Comparison of ENCODE assay signal across 32 cellular contexts in genomic region chr5:155738616-155739015, GRCh38.
"Had no signal": no experiment of that assay in that cellular context is flagged by ENCODE, and none has a peak within 500 bp of the region (broad histone marks: within the 10 kb centered on the region; RNA-seq: fewer than 3 reads in every experiment).

No MANE protein-coding gene starts in this region.

- H3K27me3 Mint-ChIP-seq: stimulated activated memory B cell treated with anti-CD40 and anti-IgM and Interleukin-4, amounts not matched to agents 10 μg/mL and 1 μg/mL and 100 μg/mL, for 72 hours; stimulated activated naive CD8-positive, alpha-beta T cell treated with anti-CD3 and anti-CD28 coated beads, Interleukin-15, amount 100 ng/mL, for 72 hours had no signal

- DNase-seq: naive B cell; natural killer cell; nucleus accumbens; pancreas; posterior cingulate gyrus; psoas muscle; right cardiac atrium; right lobe of liver; sigmoid colon; spleen; stimulated activated CD4-positive, alpha-beta T cell treated with anti-CD3 and anti-CD28 coated beads, Interleukin-12 subunit alpha, Interleukin-12 subunit beta, amount 100 ng/mL, for 4 hours; stimulated activated CD4-positive, alpha-beta T cell treated with anti-CD3 and anti-CD28 coated beads, Interleukin-1b, Interleukin-23, amount 100 ng/mL, for 48 hours; stimulated activated CD4-positive, alpha-beta T cell treated with anti-CD3 and anti-CD28 coated beads, Interleukin-4, amount 100 ng/mL, for 1 hour; stimulated activated CD4-positive, alpha-beta T cell treated with anti-CD3 and anti-CD28 coated beads, Interleukin-4, amount 100 ng/mL, for 4 hours; stimulated activated CD8-positive, alpha-beta memory T cell treated with anti-CD3 and anti-CD28 coated beads, Interleukin-4, amount 100 ng/mL, for 48 hours; stimulated activated naive CD4-positive, alpha-beta T cell; stimulated activated naive CD8-positive, alpha-beta T cell treated with anti-CD3 and anti-CD28 coated beads, Interleukin-15, amount 100 ng/mL, for 72 hours; stimulated activated naive CD8-positive, alpha-beta T cell treated with anti-CD3 and anti-CD28 coated beads, Interleukin-15, Interleukin-2, amounts not matched to agents 100 U/mL and 50 U/mL, for 24 hours; substantia nigra; testis; tibial artery; transverse colon; upper lobe of right lung; uterus had no signal

- FAIRE-seq: pancreas had no signal

- H3K27ac Mint-ChIP-seq: naive B cell; natural killer cell; nephron; progenitor cell of endocrine pancreas; stimulated activated memory B cell treated with anti-CD40 and anti-IgM and Interleukin-4, amounts not matched to agents 10 μg/mL and 1 μg/mL and 100 μg/mL, for 72 hours; stimulated activated naive CD8-positive, alpha-beta T cell treated with anti-CD3 and anti-CD28 coated beads, Interleukin-15, amount 100 ng/mL, for 72 hours; type B pancreatic cell had no signal

- H3K4me3 Mint-ChIP-seq: naive B cell; natural killer cell; nephron; neural crest cell; stimulated activated memory B cell treated with anti-CD40 and anti-IgM and Interleukin-4, amounts not matched to agents 10 μg/mL and 1 μg/mL and 100 μg/mL, for 72 hours; stimulated activated naive CD8-positive, alpha-beta T cell treated with anti-CD3 and anti-CD28 coated beads, Interleukin-15, amount 100 ng/mL, for 72 hours; type B pancreatic cell had no signal

- H3K27me3 ChIP-seq: neutrophil, pancreas, right lobe of liver, spleen, suprapubic skin, testis, tibial artery, uterus had no signal

- H3K36me3 Mint-ChIP-seq: naive B cell; natural killer cell; stimulated activated memory B cell treated with anti-CD40 and anti-IgM and Interleukin-4, amounts not matched to agents 10 μg/mL and 1 μg/mL and 100 μg/mL, for 72 hours; type B pancreatic cell had no signal

- H3K36me3 ChIP-seq: neutrophil, pancreas, right lobe of liver, sigmoid colon, spleen, suprapubic skin, tibial artery, transverse colon, upper lobe of right lung, uterus had no signal

- ATAC-seq: pancreas; psoas muscle; right cardiac atrium; right lobe of liver; stimulated activated memory B cell treated with anti-CD40 and anti-IgM and Interleukin-4, amounts not matched to agents 10 μg/mL and 1 μg/mL and 100 μg/mL, for 72 hours; stimulated activated naive CD8-positive, alpha-beta T cell treated with anti-CD3 and anti-CD28 coated beads, Interleukin-15, amount 100 ng/mL, for 72 hours; stimulated activated naive CD8-positive, alpha-beta T cell treated with anti-CD3 and anti-CD28 coated beads, Interleukin-15, Interleukin-2, amounts not matched to agents 100 U/mL and 50 U/mL, for 24 hours; upper lobe of right lung had no signal

- H3K9me3 Mint-ChIP-seq: nephron, neural crest cell, type B pancreatic cell had no signal

- H3K4me3 ChIP-seq: pancreas, psoas muscle, right lobe of liver, sigmoid colon, smooth muscle cell, spleen, suprapubic skin, testis, tibial artery, transverse colon, upper lobe of right lung, uterus had no signal

- H3K9me3 ChIP-seq: neutrophil, pancreas, psoas muscle, right lobe of liver, sigmoid colon, spleen, suprapubic skin, testis, tibial artery, transverse colon, upper lobe of right lung, uterus had no signal

- H3K4me2 ChIP-seq: smooth muscle cell had no signal

- H3K4me1 ChIP-seq: pancreas, right lobe of liver, sigmoid colon, spleen, suprapubic skin, testis, tibial artery, transverse colon, upper lobe of right lung, uterus had no signal

- H3K4me1 Mint-ChIP-seq: naive B cell; natural killer cell; nephron; neural crest cell; stimulated activated memory B cell treated with anti-CD40 and anti-IgM and Interleukin-4, amounts not matched to agents 10 μg/mL and 1 μg/mL and 100 μg/mL, for 72 hours; stimulated activated naive CD8-positive, alpha-beta T cell treated with anti-CD3 and anti-CD28 coated beads, Interleukin-15, amount 100 ng/mL, for 72 hours had no signal

- H3K27ac ChIP-seq: neutrophil, pancreas, psoas muscle, right lobe of liver, sigmoid colon, spleen, suprapubic skin, testis, tibial artery, transverse colon, upper lobe of right lung, uterus had no signal
